Comparison of ENCODE assay signal across 17 cellular contexts in the genomic region with DNA sequence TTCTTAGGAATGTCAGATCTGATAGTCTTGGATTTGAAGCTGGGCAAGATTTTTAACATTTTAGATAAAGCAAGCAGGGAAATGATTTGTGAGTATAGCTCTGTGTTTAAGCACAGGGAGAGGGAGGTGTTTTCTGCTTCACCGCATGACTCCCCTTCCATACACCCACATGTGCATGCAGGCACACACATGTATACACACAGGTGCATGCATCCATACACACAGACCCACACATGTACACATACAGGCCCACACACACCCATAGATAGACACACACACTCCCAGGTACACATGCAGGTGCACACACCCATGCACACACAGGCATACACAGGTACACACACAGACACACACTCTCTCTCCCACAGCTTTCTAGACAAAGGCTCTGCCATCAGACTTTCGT.
DNase-seq lines count a peak whose midpoint lies in the region; ATAC-seq and TF ChIP-seq lines count a peak whose summit lies in the region.
"Had no signal": no experiment of that assay in that cellular context is flagged by ENCODE, and none has a peak within 500 bp of the region (broad histone marks: within the 10 kb centered on the region; RNA-seq: fewer than 3 reads in every experiment).

No MANE protein-coding gene starts in this region.

- H3K27ac ChIP-seq in caudate nucleus (ENCODE audit: low read depth, low read length) (peak overlapping the region; percentile 42), upper lobe of right lung (no peak overlapping the region)
- H3K27ac ChIP-seq: adrenal gland, thoracic aorta had no signal

- H3K9me3 ChIP-seq in upper lobe of right lung = no peaks in the 10 kb centered on the region
- H3K9me3 ChIP-seq: adrenal gland, HAP-1, thoracic aorta had no signal

- POLR2A ChIA-PET in activated CD8-positive, alpha-beta T cell treated with anti-CD3 and anti-CD28 coated beads for 36 hours (lab: Charles Lee) = interaction anchor here (0.7 to 2.5 kb wide), 12 partner anchors 10 to 1135 kb away, joined by 3 to 12 read pairs (median 4); a partner anchor contains a TSS

- no peaks in the 10 kb centered on the region for H3K36me3 ChIP-seq in upper lobe of right lung
- H3K36me3 ChIP-seq: adrenal gland, HAP-1, thoracic aorta had no signal

- H3K27ac Mint-ChIP-seq in activated CD8-positive, alpha-beta T cell treated with anti-CD3 and anti-CD28 coated beads for 36 hours = peak overlapping the region; percentile 87
- H3K27ac Mint-ChIP-seq: memory B cell had no signal

- no peaks in the 10 kb centered on the region for H3K36me3 Mint-ChIP-seq in activated CD8-positive, alpha-beta T cell treated with anti-CD3 and anti-CD28 coated beads for 36 hours (ENCODE audit: low read depth)
- H3K36me3 Mint-ChIP-seq: memory B cell had no signal

- no peak overlapping the region for H3K4me3 ChIP-seq in upper lobe of right lung
- H3K4me3 ChIP-seq: adrenal gland, HAP-1, thoracic aorta had no signal

- H3K27me3 ChIP-seq in upper lobe of right lung = peaks cover 9% of the 10 kb centered on the region

- H3K27me3 Mint-ChIP-seq in activated CD8-positive, alpha-beta T cell treated with anti-CD3 and anti-CD28 coated beads for 36 hours = no peaks in the 10 kb centered on the region

- ATAC-seq in activated CD8-positive, alpha-beta T cell treated with anti-CD3 and anti-CD28 coated beads for 36 hours = peak; percentile 32
- ATAC-seq in upper lobe of right lung = peak; percentile 13
- no peak for ATAC-seq in left lobe of liver
- no peak for ATAC-seq in GM19324 (IDR thresholded peaks at IDR 0.05; ENCODE audit: low FRiP score, unreplicated experiment)
- ATAC-seq: right cardiac atrium had no signal

- H3K4me1 ChIP-seq in upper lobe of right lung = no peaks in the 10 kb centered on the region
- H3K4me1 ChIP-seq: adrenal gland had no signal

- intact Hi-C loops in activated CD8-positive, alpha-beta T cell treated with anti-CD3 and anti-CD28 coated beads for 36 hours (cut with micrococcal nuclease) = loop anchor here (5.0 kb wide), 1 partner anchor 159 kb away; no protein-coding TSS in a partner anchor
- intact Hi-C loops in upper lobe of right lung (cut with DNase I) = no loop called here

- DNase-seq in stimulated activated CD4-positive, alpha-beta T cell treated with anti-CD3 and anti-CD28 coated beads, Interleukin-15, amount 100 ng/mL, for 24 hours = peak; percentile 23
- no peak for DNase-seq in stimulated activated CD4-positive, alpha-beta T cell treated with anti-CD3 and anti-CD28 coated beads, Interleukin-12 subunit alpha, Interleukin-12 subunit beta, amount 100 ng/mL, for 4 hours
- DNase-seq in activated CD8-positive, alpha-beta T cell treated with anti-CD3 and anti-CD28 coated beads for 36 hours = peak; percentile 36
- DNase-seq in caudate nucleus (lab: John Stamatoyannopoulos, UW) (peak in 8 of 61 donors; percentile 8 to 45 (median 24)), upper lobe of right lung (no peak), left lobe of liver (ENCODE audit: low spot score) (no peak)
- DNase-seq: adrenal gland, AML-193, DMS53, NCI-H187, NCI-H526 treated with DMSO at 0.1 percent for 48 hours, right cardiac atrium, T1000 had no signal

- CTCF ChIA-PET in activated CD8-positive, alpha-beta T cell treated with anti-CD3 and anti-CD28 coated beads for 36 hours (lab: Charles Lee) = interaction anchor here (0.9 to 10.4 kb wide), 13 partner anchors 9 to 1130 kb away, joined by 3 to 103 read pairs (median 4); no protein-coding TSS in a partner anchor

- H3K4me1 Mint-ChIP-seq in activated CD8-positive, alpha-beta T cell treated with anti-CD3 and anti-CD28 coated beads for 36 hours (ENCODE audit: low read depth) = peaks cover 73% of the 10 kb centered on the region
- H3K4me1 Mint-ChIP-seq: memory B cell had no signal

- peak overlapping the region; percentile 69 for H3K4me3 Mint-ChIP-seq in activated CD8-positive, alpha-beta T cell treated with anti-CD3 and anti-CD28 coated beads for 36 hours
- H3K4me3 Mint-ChIP-seq: memory B cell had no signal

- H3K9me3 Mint-ChIP-seq in activated CD8-positive, alpha-beta T cell treated with anti-CD3 and anti-CD28 coated beads for 36 hours = no peaks in the 10 kb centered on the region

- no peak for TF ChIP-seq CTCF in activated CD8-positive, alpha-beta T cell treated with anti-CD3 and anti-CD28 coated beads for 36 hours (IDR thresholded peaks at IDR 0.05)
- TF ChIP-seq CTCF in upper lobe of right lung (IDR thresholded peaks at IDR 0.05) = no peak

Comparison
In these comparisons a context has a peak if more than half of its experiments do, and no peak if none do; other contexts are left out.
1. DNase-seq: peak in stimulated activated CD4-positive, alpha-beta T cell treated with anti-CD3 and anti-CD28 coated beads, Interleukin-15, amount 100 ng/mL, for 24 hours (single experiment) and activated CD8-positive, alpha-beta T cell treated with anti-CD3 and anti-CD28 coated beads for 36 hours (single experiment); none in stimulated activated CD4-positive, alpha-beta T cell treated with anti-CD3 and anti-CD28 coated beads, Interleukin-12 subunit alpha, Interleukin-12 subunit beta, amount 100 ng/mL, for 4 hours (single experiment), upper lobe of right lung (single experiment) and left lobe of liver (single experiment).
2. ATAC-seq: peak in activated CD8-positive, alpha-beta T cell treated with anti-CD3 and anti-CD28 coated beads for 36 hours (single experiment) and upper lobe of right lung (single experiment); none in left lobe of liver (single experiment) and GM19324 (single experiment).